ENCODE assay signal across 1 cellular context in the genomic region with DNA sequence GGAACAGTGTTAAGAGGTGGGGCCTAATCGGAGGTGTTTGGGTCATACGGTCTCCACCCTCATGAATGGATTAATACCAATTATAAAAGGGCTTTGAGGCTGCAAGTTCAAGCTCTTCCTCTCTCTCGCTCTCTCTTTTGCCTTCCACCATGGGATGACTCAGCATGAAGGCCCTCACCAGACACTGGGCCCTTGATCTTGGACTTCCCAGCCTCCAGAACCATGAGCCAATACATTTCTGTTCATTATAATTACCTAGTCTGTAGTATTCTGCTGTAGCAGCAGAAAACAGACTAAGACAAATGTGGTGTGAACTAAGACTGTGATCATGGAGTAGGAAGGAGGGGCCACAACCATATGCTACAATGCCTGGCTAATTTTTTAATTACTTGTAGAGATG.
A peak's percentile ranks its signal among the peaks of the same experiment; 100 is the strongest.
TF ChIP-seq lines count a peak whose summit lies in the region.

No MANE protein-coding gene starts in this region.

TF ChIP-seq in HepG2, 621 proteins besides CTCF, POLR2A, EP300 and RAD21 (continued from another document):
- TF ChIP-seq, protein P1, sequence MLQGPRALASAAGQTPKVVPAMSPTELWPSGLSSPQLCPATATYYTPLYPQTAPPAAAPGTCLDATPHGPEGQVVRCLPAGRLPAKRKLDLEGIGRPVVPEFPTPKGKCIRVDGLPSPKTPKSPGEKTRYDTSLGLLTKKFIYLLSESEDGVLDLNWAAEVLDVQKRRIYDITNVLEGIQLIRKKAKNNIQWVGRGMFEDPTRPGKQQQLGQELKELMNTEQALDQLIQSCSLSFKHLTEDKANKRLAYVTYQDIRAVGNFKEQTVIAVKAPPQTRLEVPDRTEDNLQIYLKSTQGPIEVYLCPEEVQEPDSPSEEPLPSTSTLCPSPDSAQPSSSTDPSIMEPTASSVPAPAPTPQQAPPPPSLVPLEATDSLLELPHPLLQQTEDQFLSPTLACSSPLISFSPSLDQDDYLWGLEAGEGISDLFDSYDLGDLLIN (CRISPR knock-in tag; IDR thresholded peaks at IDR 0.05; ENCODE audit: borderline replicate concordance) = no peak
- TF ChIP-seq, protein P2, sequence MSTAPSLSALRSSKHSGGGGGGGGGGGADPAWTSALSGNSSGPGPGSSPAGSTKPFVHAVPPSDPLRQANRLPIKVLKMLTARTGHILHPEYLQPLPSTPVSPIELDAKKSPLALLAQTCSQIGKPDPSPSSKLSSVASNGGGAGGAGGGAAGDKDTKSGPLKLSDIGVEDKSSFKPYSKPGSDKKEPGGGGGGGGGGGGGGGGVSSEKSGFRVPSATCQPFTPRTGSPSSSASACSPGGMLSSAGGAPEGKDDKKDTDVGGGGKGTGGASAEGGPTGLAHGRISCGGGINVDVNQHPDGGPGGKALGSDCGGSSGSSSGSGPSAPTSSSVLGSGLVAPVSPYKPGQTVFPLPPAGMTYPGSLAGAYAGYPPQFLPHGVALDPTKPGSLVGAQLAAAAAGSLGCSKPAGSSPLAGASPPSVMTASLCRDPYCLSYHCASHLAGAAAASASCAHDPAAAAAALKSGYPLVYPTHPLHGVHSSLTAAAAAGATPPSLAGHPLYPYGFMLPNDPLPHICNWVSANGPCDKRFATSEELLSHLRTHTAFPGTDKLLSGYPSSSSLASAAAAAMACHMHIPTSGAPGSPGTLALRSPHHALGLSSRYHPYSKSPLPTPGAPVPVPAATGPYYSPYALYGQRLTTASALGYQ (CRISPR knock-in tag; IDR thresholded peaks at IDR 0.05) = no peak
- TF ChIP-seq NRL (CRISPR knock-in tag; IDR thresholded peaks at IDR 0.05; ENCODE audit: borderline replicate concordance) (no peak), ZNF468 (CRISPR knock-in tag; IDR thresholded peaks at IDR 0.05) (no peak), FOXC1 (CRISPR knock-in tag; IDR thresholded peaks at IDR 0.05; ENCODE audit: borderline replicate concordance) (no peak), ZNF550 (CRISPR knock-in tag; IDR thresholded peaks at IDR 0.05; ENCODE audit: borderline replicate concordance) (no peak), GATAD1 (CRISPR knock-in tag; IDR thresholded peaks at IDR 0.05) (no peak), TBX3 (IDR thresholded peaks at IDR 0.05; ENCODE audit: borderline replicate concordance) (no peak), NCOA1 (CRISPR knock-in tag; IDR thresholded peaks at IDR 0.05) (no peak), PCBP1 (IDR thresholded peaks at IDR 0.05; ENCODE audit: borderline replicate concordance, low read depth, low read length) (no peak), STAT6 (CRISPR knock-in tag; IDR thresholded peaks at IDR 0.05; ENCODE audit: borderline replicate concordance) (no peak), ISX (CRISPR knock-in tag; conservative IDR thresholded peaks at IDR 0.05) (no peak), HMG20A (CRISPR knock-in tag; IDR thresholded peaks at IDR 0.05; ENCODE audit: borderline replicate concordance) (no peak), NFE2L2 (IDR thresholded peaks at IDR 0.05; ENCODE audit: low read length) (peak; percentile 67), RBM22 (optimal IDR thresholded peaks at IDR 0.05; ENCODE audit: low read length) (peak; percentile 33), RORA (CRISPR knock-in tag; IDR thresholded peaks at IDR 0.05) (no peak)
